ENCODE assay signal across 9 cellular contexts in the genomic region with DNA sequence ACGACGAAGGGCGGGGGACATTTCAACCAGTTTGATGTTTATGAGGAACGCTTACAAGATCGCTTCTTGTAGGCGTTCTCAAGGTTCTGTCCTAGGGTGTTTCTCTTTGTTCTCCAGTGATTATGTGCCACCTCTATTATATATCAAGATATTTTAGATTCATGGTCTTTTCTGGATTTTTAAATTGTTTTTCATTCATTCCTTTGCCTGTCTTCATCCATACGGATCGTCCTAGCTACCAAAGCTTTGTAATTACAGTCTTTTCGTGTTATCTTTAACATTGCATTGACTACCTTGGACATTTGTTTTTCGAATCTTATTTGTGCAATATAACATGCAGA. TPM values are rescaled to one million over a fixed set of nuclear protein-coding genes. Genes with fewer than 3 reads are reported as not detected.
DNase-seq lines count a peak whose midpoint lies in the region; ATAC-seq and TF ChIP-seq lines count a peak whose summit lies in the region.
"Had no signal": no experiment of that assay in that cellular context is flagged by ENCODE, and none has a peak within 500 bp of the region (broad histone marks: within the 10 kb centered on the region; RNA-seq: fewer than 3 reads in every experiment).

No MANE protein-coding gene starts in this region.

- H3K36me3 ChIP-seq in DND-41 (ENCODE audit: insufficient read depth, low read length) (no peaks in the 10 kb centered on the region), PC-9 (ENCODE audit: low read depth) (no peaks in the 10 kb centered on the region), endodermal cell (ENCODE audit: control insufficient read depth, insufficient read depth, low read length) (peaks cover 5% of the 10 kb centered on the region)

- H2AFZ ChIP-seq in DND-41 (ENCODE audit: low read depth, low read length) (peak overlapping the region; percentile 85), PC-9 (no peak overlapping the region)

- DNase-seq in DND-41 (no peak), PC-9 (no peak), endodermal cell (no peak), progenitor cell of endocrine pancreas (ENCODE audit: low spot score, unreplicated experiment) (no peak), HK-2 (ENCODE audit: unreplicated experiment) (no peak), germinal center (ENCODE audit: low spot score) (no peak), DMS153 treated with DMSO at 0.1 percent for 48 hours (lab: John Stamatoyannopoulos, UW; ENCODE audit: unreplicated experiment) (no peak), HuH-7.5 (ENCODE audit: low spot score) (no peak)

- no peaks in the 10 kb centered on the region for H3K9me3 Mint-ChIP-seq in endodermal cell
- H3K9me3 Mint-ChIP-seq in progenitor cell of endocrine pancreas (ENCODE audit: low read depth), result no peaks in the 10 kb centered on the region

- CTCF ChIA-PET in PC-9 (lab: Charles Lee), result interaction anchor here (0.5 kb wide), 1 partner anchor 47 kb away, joined by 5 read pairs; no protein-coding TSS in a partner anchor

- H3K27me3 ChIP-seq in DND-41 (ENCODE audit: insufficient read depth, low read length, poor library complexity) (no peaks in the 10 kb centered on the region), PC-9 (ENCODE audit: insufficient read depth, low read depth) (peaks cover 2% of the 10 kb centered on the region; the same call in 1 of the 2 replicates), endodermal cell (ENCODE audit: control insufficient read depth, insufficient read depth, low read length, poor library complexity, severe bottlenecking) (no peaks in the 10 kb centered on the region)

- H3K4me3 ChIP-seq in DND-41 (ENCODE audit: low read depth in 1 of 2, low read length in 2 of 2) (peak overlapping the region in 1 of 2 experiments; percentile 79; a peak in 2 of 4 replicates), PC-9 (peak overlapping the region; percentile 75; the same call in 1 of the 2 replicates), endodermal cell (ENCODE audit: low read length) (peak overlapping the region; percentile 95)

- POLR2A ChIA-PET in PC-9 (lab: Charles Lee; ENCODE audit: unreplicated experiment), result interaction anchor here (0.6 kb wide), 1 partner anchor 104 kb away, joined by 4 read pairs; a partner anchor contains a TSS

- H3K4me1 ChIP-seq in DND-41 (ENCODE audit: insufficient read depth, low read length), result peaks cover 22% of the 10 kb centered on the region
- H3K4me1 ChIP-seq in PC-9 (replicated peaks; ENCODE audit: insufficient read depth), result peaks cover 10% of the 10 kb centered on the region
- no peaks in the 10 kb centered on the region for H3K4me1 ChIP-seq in endodermal cell (ENCODE audit: control insufficient read depth, insufficient read depth, low read length)

- H3K4me2 ChIP-seq in DND-41 (ENCODE audit: insufficient read depth, low read length) (peak overlapping the region; percentile 63), PC-9 (peak overlapping the region; percentile 82)

- H3K4me3 Mint-ChIP-seq in endodermal cell (peak overlapping the region; percentile 87), progenitor cell of endocrine pancreas (ENCODE audit: low read depth) (peak overlapping the region; percentile 97)

- TF ChIP-seq CTCF in DND-41 (IDR thresholded peaks at IDR 0.05; ENCODE audit: borderline replicate concordance, extremely low read depth, low read length, poor library complexity, severe bottlenecking), result no peak
- TF ChIP-seq CTCF in PC-9 (conservative IDR thresholded peaks at IDR 0.05), result peak; percentile 14; the same call in 1 of the 2 replicates
- TF ChIP-seq CTCF in endodermal cell (conservative IDR thresholded peaks at IDR 0.05), result no peak
- TF ChIP-seq CTCF in progenitor cell of endocrine pancreas (IDR thresholded peaks at IDR 0.05; ENCODE audit: unreplicated experiment), result no peak

- no peak for ATAC-seq in DND-41 (ENCODE audit: insufficient read depth, low read depth)

- no peaks in the 10 kb centered on the region for H3K36me3 Mint-ChIP-seq in endodermal cell (ENCODE audit: low read depth)
- H3K36me3 Mint-ChIP-seq in progenitor cell of endocrine pancreas (ENCODE audit: insufficient read depth), result no peaks in the 10 kb centered on the region

- no TSS peak for BruUV-seq in PC-9 (replicated peaks; lab: Mats Ljungman, UMichigan)

- intact Hi-C loops in PC-9 (cut with micrococcal nuclease; ENCODE audit: unreplicated experiment), result no loop called here

- H3K9me3 ChIP-seq in DND-41 (ENCODE audit: insufficient read depth, low read length, severe bottlenecking) (no peaks in the 10 kb centered on the region), PC-9 (ENCODE audit: insufficient read depth, low read depth) (no peaks in the 10 kb centered on the region), endodermal cell (ENCODE audit: control insufficient read depth, low read length) (no peaks in the 10 kb centered on the region)

- H3K27ac ChIP-seq in DND-41 (ENCODE audit: low read length) (no peak overlapping the region), PC-9 (no peak overlapping the region), endodermal cell (ENCODE audit: low read depth, low read length) (no peak overlapping the region)

- H4K20me1 ChIP-seq in DND-41 (ENCODE audit: insufficient read depth, low read length) (no peaks in the 10 kb centered on the region), PC-9 (ENCODE audit: insufficient read depth) (no peaks in the 10 kb centered on the region; the same call in 1 of the 2 replicates)

- H3K9me2 ChIP-seq in PC-9 (ENCODE audit: insufficient read depth), result no peaks in the 10 kb centered on the region

- H3K27me3 Mint-ChIP-seq in endodermal cell (ENCODE audit: insufficient read depth) (no peaks in the 10 kb centered on the region), progenitor cell of endocrine pancreas (peaks cover 3% of the 10 kb centered on the region)

- H3K27ac Mint-ChIP-seq in endodermal cell, result no peak overlapping the region
- H3K27ac Mint-ChIP-seq in progenitor cell of endocrine pancreas, result peak overlapping the region; percentile 99

- WGBS in endodermal cell (ENCODE audit: insufficient coverage in 1 of 2, insufficient read length in 1 of 2), 2 experiments, result 33 to 39% methylated on average over 6 to 10 of the region's 10 CpGs

- H3K79me2 ChIP-seq in DND-41 (ENCODE audit: insufficient read depth, low read length), result peaks cover 25% of the 10 kb centered on the region
- peaks cover 15% of the 10 kb centered on the region for H3K79me2 ChIP-seq in PC-9 (ENCODE audit: low read depth)

- H3K9ac ChIP-seq in DND-41 (ENCODE audit: low read depth, low read length) (peak overlapping the region; percentile 84), endodermal cell (ENCODE audit: extremely low read depth, low read length, poor library complexity, severe bottlenecking) (no peak overlapping the region)

- H3K4me1 Mint-ChIP-seq in endodermal cell, result peaks cover 24% of the 10 kb centered on the region
- H3K4me1 Mint-ChIP-seq in progenitor cell of endocrine pancreas (ENCODE audit: low read depth), result peaks cover 20% of the 10 kb centered on the region

- no peaks in the 10 kb centered on the region; the same call in 1 of the 2 replicates for H3F3A ChIP-seq in PC-9 (ENCODE audit: insufficient read depth, low read depth)

RNA-seq across cellular contexts. Expression of a gene that starts 0.3 kb away (rescaled TPM):
- 14.6 TPM in 2 replicates for total RNA-seq in PC-9 (2021)
- 10 to 100 TPM; 24.0 to 29.7 TPM for total RNA-seq in endodermal cell
- 28.3 TPM for polyA plus RNA-seq in endodermal cell (2013, experiment 1 of 2)
- polyA plus RNA-seq in endodermal cell (2013, experiment 2 of 2), result 28.5 TPM
- 21.0 and 24.1 TPM in 2 replicates for total RNA-seq in progenitor cell of endocrine pancreas

RNA-seq across cellular contexts. Expression of a gene that starts 7.7 kb away (rescaled TPM):
- 2.3 and 3.4 TPM in 2 replicates for total RNA-seq in PC-9 (2021)
- total RNA-seq in endodermal cell, result 1 to 10 TPM; 1.2 to 3.8 TPM
- polyA plus RNA-seq in endodermal cell (2013, experiment 1 of 2), result 5.4 TPM
- 4.6 TPM for polyA plus RNA-seq in endodermal cell (2013, experiment 2 of 2)
- total RNA-seq in progenitor cell of endocrine pancreas, result 1.8 and 2.0 TPM in 2 replicates

RNA-seq across cellular contexts. Expression of a gene that starts 25.4 kb away (rescaled TPM):
- 0.35 TPM in 1 of 2 replicates, not detected in the other for total RNA-seq in PC-9 (2021)
- 10 to 100 TPM in 1 of 2 donors, 1 to 10 TPM in 1; 8.7 to 15.3 TPM for total RNA-seq in endodermal cell
- 1.9 TPM for polyA plus RNA-seq in endodermal cell (2013, experiment 1 of 2)
- 1.6 TPM for polyA plus RNA-seq in endodermal cell (2013, experiment 2 of 2)
- 5.1 and 6.5 TPM in 2 replicates for total RNA-seq in progenitor cell of endocrine pancreas
- total RNA-seq: activated CD8-positive, alpha-beta memory T cell treated with anti-CD3 and anti-CD28 coated beads for 36 hours had no signal

RNA-seq across cellular contexts. Expression of a gene that starts 41.6 kb away (rescaled TPM):
- 1.4 and 3.6 TPM in 2 replicates for total RNA-seq in PC-9 (2021)
- 1 to 10 TPM; 2.0 to 4.3 TPM for total RNA-seq in endodermal cell
- polyA plus RNA-seq in endodermal cell (2013, experiment 1 of 2), result 46.8 TPM
- polyA plus RNA-seq in endodermal cell (2013, experiment 2 of 2), result 39.5 TPM
- total RNA-seq in progenitor cell of endocrine pancreas, result 0.93 and 1.1 TPM in 2 replicates

RNA-seq across cellular contexts. Expression of a gene that starts 59.7 kb away (rescaled TPM):
- total RNA-seq in PC-9 (2021) (85.5 and 95.9 TPM in 2 replicates), endodermal cell (10 to 100 TPM; 87.8 to 94.6 TPM), progenitor cell of endocrine pancreas (79.3 TPM in 2 replicates)
- polyA plus RNA-seq in endodermal cell (2013, experiment 1 of 2), result 83.8 TPM
- polyA plus RNA-seq in endodermal cell (2013, experiment 2 of 2), result 79.7 TPM
